16 cellular contexts compared by ENCODE assay signal in genomic region chrX:146264763-146265375, GRCh38.
"Had no signal": no experiment of that assay in that cellular context is flagged by ENCODE, and none has a peak within 500 bp of the region (broad histone marks: within the 10 kb centered on the region; RNA-seq: fewer than 3 reads in every experiment).

No MANE protein-coding gene starts in this region.

- H3K27me3 Mint-ChIP-seq: stimulated activated memory B cell treated with anti-CD40 and anti-IgM and Interleukin-4, amounts not matched to agents 10 μg/mL and 1 μg/mL and 100 μg/mL, for 72 hours had no signal

- ATAC-seq: activated naive CD4-positive, alpha-beta T cell treated with anti-CD3 and anti-CD28 coated beads, Interleukin-2, amount 50 U/mL, for 72 hours; gastroesophageal sphincter; heart right ventricle; stimulated activated memory B cell treated with anti-CD40 and anti-IgM and Interleukin-4, amounts not matched to agents 10 μg/mL and 1 μg/mL and 100 μg/mL, for 72 hours had no signal

- H3K9me3 ChIP-seq: adrenal gland, breast epithelium, esophagus muscularis mucosa, gastroesophageal sphincter, heart right ventricle, left ventricle myocardium inferior, sigmoid colon, thoracic aorta had no signal

- H3K4me1 ChIP-seq: adrenal gland, breast epithelium, esophagus muscularis mucosa, gastroesophageal sphincter, heart right ventricle, left ventricle myocardium inferior, sigmoid colon had no signal

- DNase-seq: activated CD4-positive, alpha-beta T cell treated with anti-CD3 and anti-CD28 coated beads for 1 hour; activated gamma-delta T cell; adrenal gland; dermis blood vessel endothelial cell; effector memory CD4-positive, alpha-beta T cell; heart right ventricle; left ventricle myocardium inferior; sigmoid colon; stimulated activated CD4-positive, alpha-beta T cell treated with anti-CD3 and anti-CD28 coated beads, Interleukin-4, amount 100 ng/mL, for 4 hours had no signal

- H3K9me3 Mint-ChIP-seq: activated naive CD4-positive, alpha-beta T cell treated with anti-CD3 and anti-CD28 coated beads, Interleukin-2, amount 50 U/mL, for 72 hours; stimulated activated memory B cell treated with anti-CD40 and anti-IgM and Interleukin-4, amounts not matched to agents 10 μg/mL and 1 μg/mL and 100 μg/mL, for 72 hours had no signal

- H3K4me3 ChIP-seq: adrenal gland, breast epithelium, esophagus muscularis mucosa, gastroesophageal sphincter, heart right ventricle, left ventricle myocardium inferior, sigmoid colon, thoracic aorta had no signal

- H3K36me3 ChIP-seq: adrenal gland, breast epithelium, esophagus muscularis mucosa, gastroesophageal sphincter, heart right ventricle, left ventricle myocardium inferior, sigmoid colon, thoracic aorta had no signal

- H3K4me1 Mint-ChIP-seq: neural crest cell; stimulated activated memory B cell treated with anti-CD40 and anti-IgM and Interleukin-4, amounts not matched to agents 10 μg/mL and 1 μg/mL and 100 μg/mL, for 72 hours had no signal

- H3K27me3 ChIP-seq: adrenal gland, breast epithelium, esophagus muscularis mucosa, gastroesophageal sphincter, heart right ventricle, sigmoid colon had no signal

- H3K27ac ChIP-seq: adrenal gland, breast epithelium, esophagus muscularis mucosa, gastroesophageal sphincter, heart right ventricle, left ventricle myocardium inferior, sigmoid colon, thoracic aorta had no signal

- H3K4me3 Mint-ChIP-seq: neural crest cell; stimulated activated memory B cell treated with anti-CD40 and anti-IgM and Interleukin-4, amounts not matched to agents 10 μg/mL and 1 μg/mL and 100 μg/mL, for 72 hours had no signal

- H3K27ac Mint-ChIP-seq: activated naive CD4-positive, alpha-beta T cell treated with anti-CD3 and anti-CD28 coated beads, Interleukin-2, amount 50 U/mL, for 72 hours; stimulated activated memory B cell treated with anti-CD40 and anti-IgM and Interleukin-4, amounts not matched to agents 10 μg/mL and 1 μg/mL and 100 μg/mL, for 72 hours had no signal

- H3K36me3 Mint-ChIP-seq: activated naive CD4-positive, alpha-beta T cell treated with anti-CD3 and anti-CD28 coated beads, Interleukin-2, amount 50 U/mL, for 72 hours; stimulated activated memory B cell treated with anti-CD40 and anti-IgM and Interleukin-4, amounts not matched to agents 10 μg/mL and 1 μg/mL and 100 μg/mL, for 72 hours had no signal
